Comparison of ENCODE assay signal across 14 cellular contexts in the genomic region with DNA sequence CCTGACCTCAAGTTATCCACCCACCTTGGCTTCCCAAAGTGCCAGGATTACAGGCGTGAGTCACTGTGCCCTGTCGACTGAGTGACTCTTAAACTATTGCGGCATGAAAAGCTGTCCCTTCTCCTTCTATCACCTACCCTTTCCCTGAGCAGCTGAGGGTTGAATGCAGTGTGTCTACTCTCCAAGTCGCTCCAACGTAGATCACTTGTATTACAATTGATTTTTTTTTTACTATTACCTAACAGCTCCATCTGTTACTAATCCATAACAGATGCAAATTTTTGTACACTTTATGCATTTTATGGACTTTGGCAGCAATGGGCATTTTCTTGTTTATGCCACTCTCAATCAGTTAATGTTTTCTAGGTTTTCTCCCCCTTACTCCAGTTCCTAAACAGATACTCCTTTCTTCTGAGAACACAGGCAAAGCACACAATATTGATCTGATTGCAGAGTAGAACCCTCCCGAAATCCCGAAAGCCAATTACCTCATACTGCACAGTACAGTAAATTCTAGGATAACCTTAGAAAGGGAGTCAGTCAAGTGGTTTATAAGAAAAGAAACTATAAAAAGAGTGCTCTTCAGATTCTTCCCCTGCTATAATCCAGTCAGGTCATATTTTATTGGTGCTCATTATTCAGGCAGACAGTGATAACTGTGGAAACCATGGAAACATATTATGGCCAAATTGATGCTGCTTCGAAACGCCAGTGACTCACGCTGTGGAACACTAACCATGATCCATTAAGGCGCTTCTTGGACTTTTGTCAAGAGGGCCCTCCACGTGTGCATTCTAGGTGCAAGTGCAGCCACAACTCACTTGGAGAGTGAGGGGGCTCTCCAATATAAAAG.
DNase-seq lines count a peak whose midpoint lies in the region; ATAC-seq lines count a peak whose summit lies in the region.
"Had no signal": no experiment of that assay in that cellular context is flagged by ENCODE, and none has a peak within 500 bp of the region (broad histone marks: within the 10 kb centered on the region; RNA-seq: fewer than 3 reads in every experiment).

No MANE protein-coding gene starts in this region.

- no peak for ATAC-seq in HG02938 (IDR thresholded peaks at IDR 0.05; ENCODE audit: unreplicated experiment)
- ATAC-seq: gastrocnemius medialis had no signal

- DNase-seq in AG20443 (ENCODE audit: low spot score): peak; percentile 32
- peak; percentile 70 for DNase-seq in NCI-H1092 (lab: John Stamatoyannopoulos, UW)
- peak; percentile 58 for DNase-seq in NCI-H748 treated with DMSO at 0.1 percent for 48 hours (lab: John Stamatoyannopoulos, UW)
- DNase-seq in glomerular visceral epithelial cell (ENCODE audit: extremely low spot score): peak; percentile 31
- no peak for DNase-seq in midbrain (lab: John Stamatoyannopoulos, UW)
- no peak for DNase-seq in HuH-7.5 (ENCODE audit: low spot score)
- DNase-seq in D341Med (ENCODE audit: low spot score): no peak
- DNase-seq: activated effector memory CD4-positive, alpha-beta T cell treated with Interleukin-2 at 50 U/mL for 16 hours; effector memory CD4-positive, alpha-beta T cell; gastrocnemius medialis; NCI-H1694 treated with DMSO at 0.1 percent for 48 hours; SJCRH30; stimulated activated CD4-positive, alpha-beta T cell treated with anti-CD3 and anti-CD28 coated beads, Interleukin-1b, Interleukin-23, amount 100 ng/mL, for 48 hours had no signal

Comparison
In these comparisons a context has a peak if more than half of its experiments do, and no peak if none do; other contexts are left out.
1. DNase-seq: peak in AG20443 (single experiment), NCI-H1092 (single experiment), NCI-H748 treated with DMSO at 0.1 percent for 48 hours (single experiment) and glomerular visceral epithelial cell (single experiment); none in midbrain (single experiment), HuH-7.5 (single experiment) and D341Med (single experiment).